8 cellular contexts compared by ENCODE assay signal in genomic region chr1:56477164-56478111, GRCh38.
DNase-seq lines count a peak whose midpoint lies in the region; ATAC-seq and TF ChIP-seq lines count a peak whose summit lies in the region.

No MANE protein-coding gene starts in this region.

- H3K4me3 Mint-ChIP-seq in activated T-cell treated with anti-CD3 and anti-CD28 coated beads, Interleukin-2, amount 50 U/mL, for 4 hours: peak overlapping the region; percentile 17
- H3K4me3 Mint-ChIP-seq in endodermal cell: peak overlapping the region; percentile 66
- no peak overlapping the region for H3K4me3 Mint-ChIP-seq in activated T-helper 1 cell treated with anti-CD3 and anti-CD28 coated beads, Interleukin-12 subunit alpha, Interleukin-12 subunit beta, Interleukin-2, Interleukin-4 antibody, amounts not matched to agents 30 ng/mL and 10 ng/mL and 1 ng/mL, durations not matched to agents 14 hours and 24 hours and 36 hours

- peak overlapping the region; percentile 11 for H3K9ac ChIP-seq in endodermal cell (ENCODE audit: extremely low read depth, low read length, poor library complexity, severe bottlenecking)

- TF ChIP-seq CTCF in endodermal cell (conservative IDR thresholded peaks at IDR 0.05) (no peak), lung (IDR thresholded peaks at IDR 0.05; ENCODE audit: control extremely low read depth, extremely low read depth) (no peak), tibial artery (IDR thresholded peaks at IDR 0.05) (no peak)

- H3K27me3 ChIP-seq in endodermal cell (ENCODE audit: control insufficient read depth, insufficient read depth, low read length, poor library complexity, severe bottlenecking): peaks cover 12% of the 10 kb centered on the region
- no peaks in the 10 kb centered on the region for H3K27me3 ChIP-seq in lung (ENCODE audit: control insufficient read depth, insufficient read depth)
- H3K27me3 ChIP-seq in tibial artery: no peaks in the 10 kb centered on the region

- no peaks in the 10 kb centered on the region for H3K9me3 Mint-ChIP-seq in activated T-cell treated with anti-CD3 and anti-CD28 coated beads, Interleukin-2, amount 50 U/mL, for 4 hours
- no peaks in the 10 kb centered on the region for H3K9me3 Mint-ChIP-seq in endodermal cell
- no peaks in the 10 kb centered on the region for H3K9me3 Mint-ChIP-seq in activated T-helper 1 cell treated with anti-CD3 and anti-CD28 coated beads, Interleukin-12 subunit alpha, Interleukin-12 subunit beta, Interleukin-2, Interleukin-4 antibody, amounts not matched to agents 30 ng/mL and 10 ng/mL and 1 ng/mL, durations not matched to agents 14 hours and 24 hours and 36 hours

- H3K4me3 ChIP-seq in endodermal cell (ENCODE audit: low read length) (peak overlapping the region; percentile 74), lung (peak overlapping the region; percentile 46), tibial artery (peak overlapping the region; percentile 60 to 77)

- H3K9me3 ChIP-seq in endodermal cell (ENCODE audit: control insufficient read depth, low read length) (no peaks in the 10 kb centered on the region), lung (ENCODE audit: control insufficient read depth in 2 of 2, insufficient read depth in 1 of 2, low read length in 1 of 2) (no peaks in the 10 kb centered on the region), tibial artery (no peaks in the 10 kb centered on the region)

- H3K4me1 ChIP-seq in endodermal cell (ENCODE audit: control insufficient read depth, insufficient read depth, low read length) (no peaks in the 10 kb centered on the region), lung (ENCODE audit: control insufficient read depth in 2 of 2, insufficient read depth in 2 of 2, low read length in 2 of 2) (peaks cover 5 to 8% of the 10 kb centered on the region in 2 donors), tibial artery (peaks cover 0 to 22% (median 5%) of the 10 kb centered on the region in 4 donors)

- H3K27ac Mint-ChIP-seq in endodermal cell: peak overlapping the region; percentile 74
- H3K27ac Mint-ChIP-seq in activated T-helper 1 cell treated with anti-CD3 and anti-CD28 coated beads, Interleukin-12 subunit alpha, Interleukin-12 subunit beta, Interleukin-2, Interleukin-4 antibody, amounts not matched to agents 30 ng/mL and 10 ng/mL and 1 ng/mL, durations not matched to agents 14 hours and 24 hours and 36 hours: no peak overlapping the region

- no peaks in the 10 kb centered on the region for H3K4me1 Mint-ChIP-seq in activated T-cell treated with anti-CD3 and anti-CD28 coated beads, Interleukin-2, amount 50 U/mL, for 4 hours (ENCODE audit: low read depth)
- peaks cover 13% of the 10 kb centered on the region for H3K4me1 Mint-ChIP-seq in endodermal cell
- H3K4me1 Mint-ChIP-seq in activated T-helper 1 cell treated with anti-CD3 and anti-CD28 coated beads, Interleukin-12 subunit alpha, Interleukin-12 subunit beta, Interleukin-2, Interleukin-4 antibody, amounts not matched to agents 30 ng/mL and 10 ng/mL and 1 ng/mL, durations not matched to agents 14 hours and 24 hours and 36 hours (ENCODE audit: low read depth): no peaks in the 10 kb centered on the region

- H3K36me3 Mint-ChIP-seq in activated T-cell treated with anti-CD3 and anti-CD28 coated beads, Interleukin-2, amount 50 U/mL, for 4 hours (ENCODE audit: insufficient read depth): no peaks in the 10 kb centered on the region
- no peaks in the 10 kb centered on the region for H3K36me3 Mint-ChIP-seq in endodermal cell (ENCODE audit: low read depth)
- H3K36me3 Mint-ChIP-seq in activated T-helper 1 cell treated with anti-CD3 and anti-CD28 coated beads, Interleukin-12 subunit alpha, Interleukin-12 subunit beta, Interleukin-2, Interleukin-4 antibody, amounts not matched to agents 30 ng/mL and 10 ng/mL and 1 ng/mL, durations not matched to agents 14 hours and 24 hours and 36 hours (ENCODE audit: low read depth): no peaks in the 10 kb centered on the region

- DNase-seq in activated T-cell treated with anti-CD3 and anti-CD28 coated beads, Interleukin-2, amount 50 U/mL, for 4 hours: no peak
- no peak for DNase-seq in activated T-cell treated with anti-CD3 and anti-CD28 coated beads, Interleukin-2, amount 50 U/mL, for 1 hour
- DNase-seq in endodermal cell (peak; percentile 83), lung (ENCODE audit: low spot score) (peak; percentile 74), tibial artery (peak; percentile 67 to 83), T-helper 9 cell (no peak), NCI-H146 treated with DMSO at 0.1 percent for 48 hours (lab: John Stamatoyannopoulos, UW; ENCODE audit: unreplicated experiment) (no peak)
- DNase-seq in activated T-helper 1 cell treated with anti-CD3 and anti-CD28 coated beads, Interleukin-12 subunit alpha, Interleukin-12 subunit beta, Interleukin-2, Interleukin-4 antibody, amounts not matched to agents 30 ng/mL and 10 ng/mL and 1 ng/mL, durations not matched to agents 14 hours and 24 hours and 36 hours (ENCODE audit: low spot score): no peak

- H3K27me3 Mint-ChIP-seq in activated T-cell treated with anti-CD3 and anti-CD28 coated beads, Interleukin-2, amount 50 U/mL, for 4 hours (ENCODE audit: low read depth): peaks cover 31% of the 10 kb centered on the region
- peaks cover 9% of the 10 kb centered on the region for H3K27me3 Mint-ChIP-seq in endodermal cell (ENCODE audit: insufficient read depth)
- peaks cover 20% of the 10 kb centered on the region for H3K27me3 Mint-ChIP-seq in activated T-helper 1 cell treated with anti-CD3 and anti-CD28 coated beads, Interleukin-12 subunit alpha, Interleukin-12 subunit beta, Interleukin-2, Interleukin-4 antibody, amounts not matched to agents 30 ng/mL and 10 ng/mL and 1 ng/mL, durations not matched to agents 14 hours and 24 hours and 36 hours (ENCODE audit: insufficient read depth)

- H3K36me3 ChIP-seq in endodermal cell (ENCODE audit: control insufficient read depth, insufficient read depth, low read length): no peaks in the 10 kb centered on the region
- no peaks in the 10 kb centered on the region for H3K36me3 ChIP-seq in lung (ENCODE audit: control insufficient read depth in 2 of 2, insufficient read depth in 2 of 2, low read length in 2 of 2)
- no peaks in the 10 kb centered on the region for H3K36me3 ChIP-seq in tibial artery

- ATAC-seq in activated T-cell treated with anti-CD3 and anti-CD28 coated beads, Interleukin-2, amount 50 U/mL, for 4 hours: no peak
- peak; percentile 78 for ATAC-seq in lung (ENCODE audit: insufficient read depth, low FRiP score)

- H3K27ac ChIP-seq in endodermal cell (ENCODE audit: low read depth, low read length): peak overlapping the region; percentile 91
- H3K27ac ChIP-seq in lung (ENCODE audit: low read depth in 1 of 2, low read length in 1 of 2): peak overlapping the region; percentile 92 to 94
- H3K27ac ChIP-seq in tibial artery: peak overlapping the region; percentile 87 to 91

- intact Hi-C loops in tibial artery (cut with DNase I; ENCODE audit: low total_unique reads): loop anchor here (10.0 kb wide), 1 partner anchor 303 kb away; no protein-coding TSS in a partner anchor
- intact Hi-C loops in activated T-helper 1 cell treated with anti-CD3 and anti-CD28 coated beads, Interleukin-12 subunit alpha, Interleukin-12 subunit beta, Interleukin-2, Interleukin-4 antibody, amounts not matched to agents 30 ng/mL and 10 ng/mL and 1 ng/mL, durations not matched to agents 14 hours and 24 hours and 36 hours (cut with micrococcal nuclease): no loop called here

- 9 to 12% methylated on average over 23 to 61 of the region's 62 CpGs for WGBS in endodermal cell (ENCODE audit: insufficient coverage in 1 of 2, insufficient read length in 1 of 2), 2 experiments
- WGBS in lung, 2 donors: 5 to 6% methylated on average over 61 to 62 of the region's 62 CpGs

Comparison
In these comparisons a context has a peak if more than half of its experiments do, and no peak if none do; other contexts are left out.
1. DNase-seq: peak in endodermal cell (single experiment), lung (single experiment) and tibial artery (2 of 2); none in activated T-cell treated with anti-CD3 and anti-CD28 coated beads, Interleukin-2, amount 50 U/mL, for 4 hours (single experiment), activated T-cell treated with anti-CD3 and anti-CD28 coated beads, Interleukin-2, amount 50 U/mL, for 1 hour (single experiment), T-helper 9 cell (single experiment), activated T-helper 1 cell treated with anti-CD3 and anti-CD28 coated beads, Interleukin-12 subunit alpha, Interleukin-12 subunit beta, Interleukin-2, Interleukin-4 antibody, amounts not matched to agents 30 ng/mL and 10 ng/mL and 1 ng/mL, durations not matched to agents 14 hours and 24 hours and 36 hours (single experiment) and NCI-H146 treated with DMSO at 0.1 percent for 48 hours (single experiment).
2. Peak in every context shown above with its lines, with median percentiles within 50 percentile points of each other: H3K27ac ChIP-seq and H3K4me3 ChIP-seq.